ENCODE assay signal across 8 cellular contexts in genomic region chr2:393711-394696, GRCh38.
A peak's percentile ranks its signal among the peaks of the same experiment; 100 is the strongest.
DNase-seq lines count a peak whose midpoint lies in the region; ATAC-seq, FAIRE-seq and TF ChIP-seq lines count a peak whose summit lies in the region.

No MANE protein-coding gene starts in this region.

- H4K91ac ChIP-seq in H1 (replicated peaks; ENCODE audit: insufficient read length, low read length), result no peak overlapping the region

- no peak overlapping the region for H4K5ac ChIP-seq in H1 (ENCODE audit: insufficient read length, low read depth, low read length)

- no peaks in the 10 kb centered on the region for H3K79me1 ChIP-seq in H1 (ENCODE audit: low read depth, low read length)

- H3K18ac ChIP-seq in H1 (ENCODE audit: extremely low read depth, low read length), result no peak overlapping the region

- 86% methylated on average over 37 of the region's 37 CpGs; no CpG with 5 or more reads in 1 of the 2 experiments for WGBS in H1 (ENCODE audit: extremely low coverage in 1 of 2, insufficient coverage in 1 of 2, insufficient read length in 1 of 2, insufficient replicate concordance in 2 of 2, low coverage in 1 of 2, low lambda C conversion rate in 2 of 2, missing lambda C conversion rate in 1 of 2), 2 experiments

- H3K9me3 ChIP-seq in H1 (ENCODE audit: insufficient read depth in 2 of 2, low read depth in 1 of 2, low read length in 1 of 2), result 0 out of 4 replicates have a peak, but pooled peaks cover 0 to 3% of the 10 kb centered on the region in 2 experiments

- no peak overlapping the region for H3K4me2 ChIP-seq in H1 (ENCODE audit: insufficient read depth in 1 of 2, low read depth in 2 of 2, low read length in 2 of 2)

- no peak for FAIRE-seq in H1 (lab: Jason Lieb, UNC)

- H3K4me3 ChIP-seq in H1 (ENCODE audit: extremely low read depth in 1 of 4, insufficient read depth in 2 of 4, low read depth in 3 of 4, low read length in 4 of 4), result no peak overlapping the region

- no peak overlapping the region for H2BK15ac ChIP-seq in H1 (ENCODE audit: low read length)

- no peak overlapping the region for H3K14ac ChIP-seq in H1 (ENCODE audit: insufficient read length)

- no peaks in the 10 kb centered on the region; a peak in 1 of 7 replicates for H3K4me1 ChIP-seq in H1 (replicated peaks in 1 of 4; ENCODE audit: control insufficient read depth in 3 of 4, insufficient read depth in 4 of 4, low read length in 3 of 4)

- 0 out of 2 replicates have a peak overlapping the region, but pooled peaks have one; percentile 17 for H2BK12ac ChIP-seq in H1 (ENCODE audit: low read depth, low read length)

- CTCF ChIA-PET in H1 (lab: Charles Lee; ENCODE audit: partially characterized antibody), result interaction anchor here (0.6 to 1.4 kb wide), 2 partner anchors 63 to 201 kb away, joined by 3 to 4 read pairs; no protein-coding TSS in a partner anchor

- no peak overlapping the region for H3K27ac ChIP-seq in H1 (ENCODE audit: low read depth, low read length)

- H2BK5ac ChIP-seq in H1 (ENCODE audit: low read depth, low read length), result no peak overlapping the region

- ATAC-seq in GM21576 (IDR thresholded peaks at IDR 0.05; ENCODE audit: unreplicated experiment) (peak; percentile 75), HG03442 (IDR thresholded peaks at IDR 0.05; ENCODE audit: unreplicated experiment) (no peak), GM18870 (IDR thresholded peaks at IDR 0.05; ENCODE audit: unreplicated experiment) (no peak)

- no peak for TF ChIP-seq EP300 in H1 (IDR thresholded peaks at IDR 0.05; ENCODE audit: borderline replicate concordance in 1 of 2, low read depth in 2 of 2, low read length in 2 of 2)

- H2BK20ac ChIP-seq in H1 (ENCODE audit: low read length), result no peak overlapping the region

- H2BK120ac ChIP-seq in H1 (replicated peaks; ENCODE audit: low read depth, low read length), result no peak overlapping the region

- no peak overlapping the region for H3K23ac ChIP-seq in H1 (ENCODE audit: insufficient read length)

- H3K27me3 ChIP-seq in H1 (replicated peaks in 1 of 4; ENCODE audit: control insufficient read depth in 3 of 4, extremely low read depth in 1 of 4, insufficient read depth in 3 of 4, low read length in 3 of 4), result no peaks in the 10 kb centered on the region

- H4K8ac ChIP-seq in H1 (ENCODE audit: extremely low read depth, insufficient read depth, low read length), result no peak overlapping the region

- H3K4ac ChIP-seq in H1 (replicated peaks; ENCODE audit: insufficient read length, low read depth, low read length), result no peak overlapping the region

- H3K79me2 ChIP-seq in H1 (ENCODE audit: control insufficient read depth in 1 of 2, insufficient read depth in 2 of 2, low read length in 2 of 2), result no peaks in the 10 kb centered on the region

- H3K23me2 ChIP-seq in H1 (ENCODE audit: low read depth, low read length), result no peaks in the 10 kb centered on the region

- DNase-seq in NCI-H1417 (lab: John Stamatoyannopoulos, UW) (peak; percentile 71 to 93 (median 82)), H1 (ENCODE audit: low read depth in 1 of 2, low spot score in 2 of 2) (peak in 1 of 2 experiments; percentile 47), NAMALWA (ENCODE audit: low spot score) (no peak)
- DNase-seq in activated CD4-positive, alpha-beta T cell treated with anti-CD3 and anti-CD28 coated beads, Interleukin-2, amount 50 U/mL, for 4 hours, result peak; percentile 41 to 46
- DNase-seq in stimulated activated CD4-positive, alpha-beta T cell treated with anti-CD3 and anti-CD28 coated beads, Interleukin-15, amount 100 ng/mL, for 24 hours, result peak; percentile 75

- no peak overlapping the region for H3K56ac ChIP-seq in H1 (replicated peaks; ENCODE audit: insufficient read length, low read depth, low read length)

- no peak for TF ChIP-seq CTCF in H1 (IDR thresholded peaks at IDR 0.05; ENCODE audit: control extremely low read depth in 1 of 3, insufficient read depth in 1 of 3, low read depth in 1 of 3, low read length in 3 of 3)

- no peak overlapping the region for H3K9ac ChIP-seq in H1 (replicated peaks in 1 of 4; ENCODE audit: extremely low read depth in 1 of 4, low read depth in 3 of 4, low read length in 3 of 4)

- H4K20me1 ChIP-seq in H1 (replicated peaks in 1 of 2; ENCODE audit: control insufficient read depth in 1 of 2, insufficient read depth in 2 of 2, low read length in 2 of 2), result peaks cover 0 to 1% of the 10 kb centered on the region in 2 experiments

- TF ChIP-seq POLR2A in H1 (IDR thresholded peaks at IDR 0.05; ENCODE audit: control extremely low read depth in 1 of 2, low read depth in 2 of 2, low read length in 2 of 2), result no peak

- H2AFZ ChIP-seq in H1 (ENCODE audit: low read length), result no peak overlapping the region; the same call in 1 of the 2 replicates

- H3K36me3 ChIP-seq in H1 (ENCODE audit: control insufficient read depth in 2 of 4, insufficient read depth in 4 of 4, low read length in 3 of 4), result no peaks in the 10 kb centered on the region

- POLR2A ChIA-PET in H1 (lab: Charles Lee; ENCODE audit: partially characterized antibody), result no interaction called here

- H2AK5ac ChIP-seq in H1 (ENCODE audit: low read depth, low read length), result no peak overlapping the region

- TF ChIP-seq RAD21 in H1 (IDR thresholded peaks at IDR 0.05 in 1 of 2, conservative IDR thresholded peaks at IDR 0.05 in 1 of 2; ENCODE audit: low read depth in 2 of 2, low read length in 2 of 2), result no peak

TF ChIP-seq in H1, 55 proteins besides CTCF, POLR2A, EP300 and RAD21:
- TF ChIP-seq CTBP2 (IDR thresholded peaks at IDR 0.05; ENCODE audit: borderline replicate concordance, insufficient read depth, insufficient read length, low read length), result no peak
- no peak for TF ChIP-seq BACH1 (IDR thresholded peaks at IDR 0.05; ENCODE audit: low read length)
- TF ChIP-seq CBX8 (IDR thresholded peaks at IDR 0.05; ENCODE audit: borderline replicate concordance, low read depth, low read length), result no peak
- TF ChIP-seq RNF2 (IDR thresholded peaks at IDR 0.05; ENCODE audit: borderline replicate concordance, low read depth, low read length, missing control alignments, poor library complexity, severe bottlenecking), result no peak
- no peak for TF ChIP-seq POLR2AphosphoS5 (IDR thresholded peaks at IDR 0.05; ENCODE audit: low read depth, low read length)
- TF ChIP-seq YY1 (IDR thresholded peaks at IDR 0.05; ENCODE audit: low read depth, low read length), result no peak
- TF ChIP-seq USF2 (IDR thresholded peaks at IDR 0.05; ENCODE audit: low read length), result no peak
- no peak for TF ChIP-seq BCL11A (IDR thresholded peaks at IDR 0.05; ENCODE audit: low read depth in 2 of 2, low read length in 2 of 2)
- TF ChIP-seq SIX5 (IDR thresholded peaks at IDR 0.05; ENCODE audit: low read depth, low read length), result no peak
- TF ChIP-seq ASH2L (IDR thresholded peaks at IDR 0.05; ENCODE audit: low read length), result no peak
- no peak for TF ChIP-seq TEAD4 (IDR thresholded peaks at IDR 0.05; ENCODE audit: low read depth, low read length)
